2 cellular contexts compared by ENCODE assay signal in the genomic region with DNA sequence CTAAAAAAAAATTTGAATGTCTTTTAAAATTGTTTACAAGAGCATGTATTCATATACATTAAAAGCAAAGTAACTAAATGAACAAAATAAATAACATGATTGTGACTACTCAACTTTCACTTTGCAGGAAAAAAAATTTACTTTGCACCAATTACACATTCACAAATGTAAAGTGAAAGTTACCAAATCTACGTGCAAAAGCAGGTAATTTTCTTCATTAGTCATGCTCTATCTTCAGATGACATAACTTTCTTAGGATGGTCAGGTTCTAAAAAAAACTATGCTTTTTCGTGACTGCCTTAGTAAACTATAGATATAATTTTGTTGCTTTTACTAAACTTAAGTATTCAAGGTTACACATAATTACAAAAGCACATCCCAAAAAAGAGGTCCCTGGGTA.
TF ChIP-seq lines count a peak whose summit lies in the region.

No MANE protein-coding gene starts in this region.

TF ChIP-seq in liver, 16 proteins besides CTCF, POLR2A, EP300 and RAD21:
- TF ChIP-seq GABPA (IDR thresholded peaks at IDR 0.05 in 1 of 2, conservative IDR thresholded peaks at IDR 0.05 in 1 of 2), result no peak
- no peak for TF ChIP-seq TAF1 (conservative IDR thresholded peaks at IDR 0.05)
- no peak for TF ChIP-seq RXRA (IDR thresholded peaks at IDR 0.05)
- no peak for TF ChIP-seq NR2F2 (IDR thresholded peaks at IDR 0.05)
- TF ChIP-seq YY1 (IDR thresholded peaks at IDR 0.05), result no peak
- no peak for TF ChIP-seq FOXA1 (IDR thresholded peaks at IDR 0.05)
- TF ChIP-seq EGR1 (IDR thresholded peaks at IDR 0.05; ENCODE audit: low read depth in 2 of 2), result no peak
- no peak for TF ChIP-seq JUND (IDR thresholded peaks at IDR 0.05)
- no peak for TF ChIP-seq SP1 (IDR thresholded peaks at IDR 0.05)
- TF ChIP-seq, protein P1, sequence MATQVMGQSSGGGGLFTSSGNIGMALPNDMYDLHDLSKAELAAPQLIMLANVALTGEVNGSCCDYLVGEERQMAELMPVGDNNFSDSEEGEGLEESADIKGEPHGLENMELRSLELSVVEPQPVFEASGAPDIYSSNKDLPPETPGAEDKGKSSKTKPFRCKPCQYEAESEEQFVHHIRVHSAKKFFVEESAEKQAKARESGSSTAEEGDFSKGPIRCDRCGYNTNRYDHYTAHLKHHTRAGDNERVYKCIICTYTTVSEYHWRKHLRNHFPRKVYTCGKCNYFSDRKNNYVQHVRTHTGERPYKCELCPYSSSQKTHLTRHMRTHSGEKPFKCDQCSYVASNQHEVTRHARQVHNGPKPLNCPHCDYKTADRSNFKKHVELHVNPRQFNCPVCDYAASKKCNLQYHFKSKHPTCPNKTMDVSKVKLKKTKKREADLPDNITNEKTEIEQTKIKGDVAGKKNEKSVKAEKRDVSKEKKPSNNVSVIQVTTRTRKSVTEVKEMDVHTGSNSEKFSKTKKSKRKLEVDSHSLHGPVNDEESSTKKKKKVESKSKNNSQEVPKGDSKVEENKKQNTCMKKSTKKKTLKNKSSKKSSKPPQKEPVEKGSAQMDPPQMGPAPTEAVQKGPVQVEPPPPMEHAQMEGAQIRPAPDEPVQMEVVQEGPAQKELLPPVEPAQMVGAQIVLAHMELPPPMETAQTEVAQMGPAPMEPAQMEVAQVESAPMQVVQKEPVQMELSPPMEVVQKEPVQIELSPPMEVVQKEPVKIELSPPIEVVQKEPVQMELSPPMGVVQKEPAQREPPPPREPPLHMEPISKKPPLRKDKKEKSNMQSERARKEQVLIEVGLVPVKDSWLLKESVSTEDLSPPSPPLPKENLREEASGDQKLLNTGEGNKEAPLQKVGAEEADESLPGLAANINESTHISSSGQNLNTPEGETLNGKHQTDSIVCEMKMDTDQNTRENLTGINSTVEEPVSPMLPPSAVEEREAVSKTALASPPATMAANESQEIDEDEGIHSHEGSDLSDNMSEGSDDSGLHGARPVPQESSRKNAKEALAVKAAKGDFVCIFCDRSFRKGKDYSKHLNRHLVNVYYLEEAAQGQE (IDR thresholded peaks at IDR 0.05), result no peak
- TF ChIP-seq, protein P2, sequence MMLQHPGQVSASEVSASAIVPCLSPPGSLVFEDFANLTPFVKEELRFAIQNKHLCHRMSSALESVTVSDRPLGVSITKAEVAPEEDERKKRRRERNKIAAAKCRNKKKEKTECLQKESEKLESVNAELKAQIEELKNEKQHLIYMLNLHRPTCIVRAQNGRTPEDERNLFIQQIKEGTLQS (IDR thresholded peaks at IDR 0.05), result no peak
- no peak for TF ChIP-seq FOXA2 (IDR thresholded peaks at IDR 0.05)
- TF ChIP-seq HNF4A (conservative IDR thresholded peaks at IDR 0.05), result no peak
- no peak for TF ChIP-seq HNF4G (IDR thresholded peaks at IDR 0.05)
- TF ChIP-seq, protein P3, sequence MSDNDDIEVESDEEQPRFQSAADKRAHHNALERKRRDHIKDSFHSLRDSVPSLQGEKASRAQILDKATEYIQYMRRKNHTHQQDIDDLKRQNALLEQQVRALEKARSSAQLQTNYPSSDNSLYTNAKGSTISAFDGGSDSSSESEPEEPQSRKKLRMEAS (IDR thresholded peaks at IDR 0.05), result no peak
- TF ChIP-seq, protein P4, sequence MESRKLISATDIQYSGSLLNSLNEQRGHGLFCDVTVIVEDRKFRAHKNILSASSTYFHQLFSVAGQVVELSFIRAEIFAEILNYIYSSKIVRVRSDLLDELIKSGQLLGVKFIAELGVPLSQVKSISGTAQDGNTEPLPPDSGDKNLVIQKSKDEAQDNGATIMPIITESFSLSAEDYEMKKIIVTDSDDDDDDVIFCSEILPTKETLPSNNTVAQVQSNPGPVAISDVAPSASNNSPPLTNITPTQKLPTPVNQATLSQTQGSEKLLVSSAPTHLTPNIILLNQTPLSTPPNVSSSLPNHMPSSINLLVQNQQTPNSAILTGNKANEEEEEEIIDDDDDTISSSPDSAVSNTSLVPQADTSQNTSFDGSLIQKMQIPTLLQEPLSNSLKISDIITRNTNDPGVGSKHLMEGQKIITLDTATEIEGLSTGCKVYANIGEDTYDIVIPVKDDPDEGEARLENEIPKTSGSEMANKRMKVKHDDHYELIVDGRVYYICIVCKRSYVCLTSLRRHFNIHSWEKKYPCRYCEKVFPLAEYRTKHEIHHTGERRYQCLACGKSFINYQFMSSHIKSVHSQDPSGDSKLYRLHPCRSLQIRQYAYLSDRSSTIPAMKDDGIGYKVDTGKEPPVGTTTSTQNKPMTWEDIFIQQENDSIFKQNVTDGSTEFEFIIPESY (IDR thresholded peaks at IDR 0.05), result no peak

TF ChIP-seq in HepG2, 621 proteins besides CTCF, POLR2A, EP300 and RAD21:
- no peak for TF ChIP-seq SOX5 (CRISPR knock-in tag; IDR thresholded peaks at IDR 0.05; ENCODE audit: borderline replicate concordance)
- TF ChIP-seq ZNF282 (IDR thresholded peaks at IDR 0.05; ENCODE audit: partially characterized antibody), result no peak
- no peak for TF ChIP-seq ZNF432 (CRISPR knock-in tag; IDR thresholded peaks at IDR 0.05; ENCODE audit: borderline replicate concordance)
- TF ChIP-seq ZNF460 (CRISPR knock-in tag; IDR thresholded peaks at IDR 0.05; ENCODE audit: borderline replicate concordance), result no peak
- TF ChIP-seq FOXA1 (IDR thresholded peaks at IDR 0.05), result no peak
- TF ChIP-seq FOXA1 (CRISPR knock-in tag; IDR thresholded peaks at IDR 0.05), result no peak
- no peak for TF ChIP-seq CBX5 (CRISPR knock-in tag; IDR thresholded peaks at IDR 0.05; ENCODE audit: borderline replicate concordance)
- TF ChIP-seq ZBTB38 (CRISPR knock-in tag; IDR thresholded peaks at IDR 0.05), result no peak
- no peak for TF ChIP-seq CEBPG (CRISPR knock-in tag; IDR thresholded peaks at IDR 0.05)
- no peak for TF ChIP-seq ZFYVE20 (CRISPR knock-in tag; IDR thresholded peaks at IDR 0.05; ENCODE audit: borderline replicate concordance, low read depth)
- TF ChIP-seq ZNF572 (CRISPR knock-in tag; IDR thresholded peaks at IDR 0.05), result no peak
- no peak for TF ChIP-seq MAFK (conservative IDR thresholded peaks at IDR 0.05 in 1 of 2, IDR thresholded peaks at IDR 0.05 in 1 of 2; ENCODE audit: low read length in 2 of 2)
- TF ChIP-seq PRPF4 (IDR thresholded peaks at IDR 0.05; ENCODE audit: low read depth, low read length, poor library complexity, severe bottlenecking), result no peak
- TF ChIP-seq PHF8 (CRISPR knock-in tag; IDR thresholded peaks at IDR 0.05), result no peak
- TF ChIP-seq AKAP8 (CRISPR knock-in tag; IDR thresholded peaks at IDR 0.05), result no peak
- no peak for TF ChIP-seq RBM22 (optimal IDR thresholded peaks at IDR 0.05; ENCODE audit: low read length)
- TF ChIP-seq, protein P5, sequence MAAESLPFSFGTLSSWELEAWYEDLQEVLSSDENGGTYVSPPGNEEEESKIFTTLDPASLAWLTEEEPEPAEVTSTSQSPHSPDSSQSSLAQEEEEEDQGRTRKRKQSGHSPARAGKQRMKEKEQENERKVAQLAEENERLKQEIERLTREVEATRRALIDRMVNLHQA (CRISPR knock-in tag; IDR thresholded peaks at IDR 0.05), result no peak
- no peak for TF ChIP-seq SP140L (CRISPR knock-in tag; IDR thresholded peaks at IDR 0.05; ENCODE audit: borderline replicate concordance)
- TF ChIP-seq SALL1 (CRISPR knock-in tag; IDR thresholded peaks at IDR 0.05), result no peak
- TF ChIP-seq, protein P1 (IDR thresholded peaks at IDR 0.05; ENCODE audit: borderline replicate concordance in 1 of 2, low read depth in 1 of 2, low read length in 2 of 2), result no peak
- TF ChIP-seq MIXL1 (CRISPR knock-in tag; IDR thresholded peaks at IDR 0.05), result no peak
